ENCODE assay signal across 16 cellular contexts in genomic region chr15:71219646-71220045, GRCh38.
DNase-seq lines count a peak whose midpoint lies in the region; ATAC-seq, FAIRE-seq and TF ChIP-seq lines count a peak whose summit lies in the region.
"Had no signal": no experiment of that assay in that cellular context is flagged by ENCODE, and none has a peak within 500 bp of the region (broad histone marks: within the 10 kb centered on the region; RNA-seq: fewer than 3 reads in every experiment).

No MANE protein-coding gene starts in this region.

- H3K4me1 ChIP-seq in breast epithelium (no peaks in the 10 kb centered on the region), upper lobe of right lung (peaks cover 15% of the 10 kb centered on the region), stomach (peaks cover 0 to 22% (median 4%) of the 10 kb centered on the region in 4 donors)

- no peak overlapping the region for H3K4me3 ChIP-seq in breast epithelium
- H3K4me3 ChIP-seq in bronchial epithelial cell (ENCODE audit: low read depth, low read length): no peak overlapping the region
- H3K4me3 ChIP-seq in upper lobe of right lung: no peak overlapping the region
- no peak overlapping the region for H3K4me3 ChIP-seq in stomach
- H3K4me3 ChIP-seq: SK-N-MC had no signal

- TF ChIP-seq POLR2A in breast epithelium (IDR thresholded peaks at IDR 0.05) (no peak), stomach (IDR thresholded peaks at IDR 0.05) (no peak)

- no peak for FAIRE-seq in bronchial epithelial cell (lab: Jason Lieb, UNC)

- ATAC-seq in left ventricle myocardium superior: peak; percentile 46
- peak; percentile 59 for ATAC-seq in upper lobe of right lung
- ATAC-seq in HG02571 (IDR thresholded peaks at IDR 0.05; ENCODE audit: unreplicated experiment): no peak
- ATAC-seq in HG03439 (IDR thresholded peaks at IDR 0.05; ENCODE audit: unreplicated experiment): no peak
- ATAC-seq: WTC11 had no signal

- peak; percentile 73 for DNase-seq in MCF 10A (ENCODE audit: unreplicated experiment)
- DNase-seq in breast epithelium (ENCODE audit: low spot score in 2 of 2): no peak
- peak; percentile 95 for DNase-seq in bronchial epithelial cell (ENCODE audit: low read depth)
- DNase-seq in left ventricle myocardium superior: no peak
- DNase-seq in upper lobe of right lung: no peak
- no peak for DNase-seq in stomach
- DNase-seq: activated naive CD8-positive, alpha-beta T cell treated with anti-CD3 and anti-CD28 coated beads for 36 hours; Calu3; NK-92 treated with Interleukin-12 subunit alpha and Interleukin-12 subunit beta, amount 100 ng/mL, for 24 hours; occipital lobe had no signal

- no peaks in the 10 kb centered on the region for H3K27me3 Mint-ChIP-seq in MCF 10A (ENCODE audit: insufficient read depth, unreplicated experiment)

- H3K36me3 ChIP-seq in breast epithelium: no peaks in the 10 kb centered on the region
- no peaks in the 10 kb centered on the region for H3K36me3 ChIP-seq in bronchial epithelial cell (ENCODE audit: control insufficient read depth, insufficient read depth, low read length)
- no peaks in the 10 kb centered on the region for H3K36me3 ChIP-seq in upper lobe of right lung
- no peaks in the 10 kb centered on the region for H3K36me3 ChIP-seq in stomach

- no TSS peak for BruUV-seq in MCF 10A (replicated peaks; lab: Mats Ljungman, UMichigan)

- POLR2A ChIA-PET in MCF 10A (lab: Yijun Ruan, JAX): interaction anchor here (0.6 to 0.7 kb wide), 2 partner anchors 13 to 810 kb away, joined by 3 read pairs; no protein-coding TSS in a partner anchor

- no peaks in the 10 kb centered on the region for H3K27me3 ChIP-seq in breast epithelium
- no peaks in the 10 kb centered on the region for H3K27me3 ChIP-seq in bronchial epithelial cell (ENCODE audit: control insufficient read depth, insufficient read depth, low read length)
- H3K27me3 ChIP-seq in upper lobe of right lung: no peaks in the 10 kb centered on the region
- H3K27me3 ChIP-seq in stomach: peaks cover 0 to 9% (median 0%) of the 10 kb centered on the region in 3 donors

- H3K27ac ChIP-seq in breast epithelium (peak overlapping the region in 1 of 2 donors; percentile 49), upper lobe of right lung (no peak overlapping the region), stomach (peak overlapping the region in 1 of 5 donors; percentile 44)
- H3K27ac ChIP-seq: 22Rv1, SK-N-MC had no signal

- H3K27ac Mint-ChIP-seq in MCF 10A (ENCODE audit: low read depth, unreplicated experiment): peak overlapping the region; percentile 82
- H3K27ac Mint-ChIP-seq: activated naive CD8-positive, alpha-beta T cell treated with anti-CD3 and anti-CD28 coated beads for 36 hours; memory B cell; WTC11 had no signal

- no peak overlapping the region for H3K4me3 Mint-ChIP-seq in MCF 10A (ENCODE audit: unreplicated experiment)
- H3K4me3 Mint-ChIP-seq: activated naive CD8-positive, alpha-beta T cell treated with anti-CD3 and anti-CD28 coated beads for 36 hours; memory B cell; WTC11 had no signal

- no peak for TF ChIP-seq EP300 in stomach (IDR thresholded peaks at IDR 0.05)

- peaks cover 15% of the 10 kb centered on the region for H3K4me1 Mint-ChIP-seq in MCF 10A (ENCODE audit: insufficient read depth, unreplicated experiment)
- H3K4me1 Mint-ChIP-seq: activated naive CD8-positive, alpha-beta T cell treated with anti-CD3 and anti-CD28 coated beads for 36 hours; memory B cell had no signal

- WGBS in stomach, 5 donors: 33 to 73% (median 57%) methylated on average over 2 of the region's 2 CpGs

- H3K9me3 Mint-ChIP-seq in MCF 10A (ENCODE audit: unreplicated experiment): no peaks in the 10 kb centered on the region
- H3K9me3 Mint-ChIP-seq: activated naive CD8-positive, alpha-beta T cell treated with anti-CD3 and anti-CD28 coated beads for 36 hours had no signal

- intact Hi-C loops in MCF 10A (cut with micrococcal nuclease): no loop called here
- intact Hi-C loops in breast epithelium (cut with DNase I; ENCODE audit: low total_unique reads): no loop called here
- intact Hi-C loops in left ventricle myocardium superior (cut with micrococcal nuclease): no loop called here
- intact Hi-C loops in upper lobe of right lung (cut with DNase I): no loop called here
- intact Hi-C loops in stomach (cut with DNase I; ENCODE audit: low total_unique reads): no loop called here

- no peaks in the 10 kb centered on the region for H3K36me3 Mint-ChIP-seq in MCF 10A (ENCODE audit: insufficient read depth, unreplicated experiment)
- H3K36me3 Mint-ChIP-seq: activated naive CD8-positive, alpha-beta T cell treated with anti-CD3 and anti-CD28 coated beads for 36 hours; memory B cell; WTC11 had no signal

- CTCF ChIA-PET in MCF 10A (lab: Yijun Ruan, JAX): interaction anchor here (0.6 to 0.8 kb wide), 3 partner anchors 20 to 246 kb away, joined by 3 to 4 read pairs (median 3); no protein-coding TSS in a partner anchor

- TF ChIP-seq CTCF in MCF 10A (IDR thresholded peaks at IDR 0.05; ENCODE audit: unreplicated experiment): no peak
- no peak for TF ChIP-seq CTCF in breast epithelium (IDR thresholded peaks at IDR 0.05)
- no peak for TF ChIP-seq CTCF in bronchial epithelial cell (IDR thresholded peaks at IDR 0.05; ENCODE audit: insufficient read depth, low read length, severe bottlenecking)
- no peak for TF ChIP-seq CTCF in upper lobe of right lung (IDR thresholded peaks at IDR 0.05)
- no peak for TF ChIP-seq CTCF in stomach (IDR thresholded peaks at IDR 0.05)

- H3K9me3 ChIP-seq in breast epithelium (no peaks in the 10 kb centered on the region), upper lobe of right lung (no peaks in the 10 kb centered on the region), stomach (no peaks in the 10 kb centered on the region)

Comparison
In these comparisons a context has a peak if more than half of its experiments do, and no peak if none do; other contexts are left out.
1. DNase-seq: peak in MCF 10A (single experiment) and bronchial epithelial cell (single experiment); none in breast epithelium (0 of 2), left ventricle myocardium superior (single experiment), upper lobe of right lung (single experiment) and stomach (single experiment).
2. ATAC-seq: peak in left ventricle myocardium superior (single experiment) and upper lobe of right lung (single experiment); none in HG02571 (single experiment) and HG03439 (single experiment).